8 cellular contexts compared by ENCODE assay signal in the genomic region with DNA sequence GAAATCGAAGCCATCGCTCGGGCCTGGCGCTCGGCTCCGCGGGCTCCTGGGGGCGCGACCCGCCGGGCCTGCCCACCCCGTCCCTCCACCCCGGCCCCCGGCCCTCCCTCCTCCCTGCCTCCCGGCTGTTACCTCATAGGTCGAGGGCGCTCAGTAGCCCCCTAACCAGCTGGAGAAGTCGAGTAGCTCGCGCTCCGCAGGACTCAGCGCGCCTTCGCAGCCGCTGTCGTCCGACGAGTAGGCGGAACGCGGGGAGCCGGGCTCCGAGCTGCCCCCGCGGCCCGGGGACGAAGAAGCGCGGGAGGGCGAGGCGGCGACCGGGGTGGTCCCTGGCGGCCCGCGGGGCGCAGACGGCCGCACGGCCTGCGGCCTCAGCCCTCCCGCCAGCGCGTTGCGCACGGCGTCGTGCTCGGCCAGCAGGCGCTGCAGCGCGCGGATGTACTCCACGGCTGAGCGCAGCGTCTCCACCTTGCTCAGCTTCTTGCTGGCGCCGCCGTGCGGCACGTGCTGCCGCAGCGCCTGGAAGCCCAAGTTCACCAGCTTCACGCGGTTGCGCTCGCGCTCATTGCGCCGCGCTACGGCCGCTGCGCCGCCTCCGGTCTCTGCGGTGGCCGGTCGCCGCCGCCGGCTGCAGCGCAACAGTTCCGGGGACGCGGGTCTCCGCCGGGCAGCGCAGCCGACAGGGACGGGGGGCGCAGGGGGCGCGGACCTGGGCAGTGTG. TPM values are rescaled to one million over a fixed set of nuclear protein-coding genes. Genes with fewer than 3 reads are reported as not detected.
DNase-seq lines count a peak whose midpoint lies in the region; ATAC-seq and TF ChIP-seq lines count a peak whose summit lies in the region.

No MANE protein-coding gene starts in this region.

- H3K4me3 Mint-ChIP-seq in CD4-positive, alpha-beta memory T cell: peak overlapping the region in 2 of 8 donors; percentile 43 to 74
- no peak overlapping the region for H3K4me3 Mint-ChIP-seq in glutamatergic neuron (ENCODE audit: unreplicated experiment)

- CTCF ChIA-PET in CD4-positive, alpha-beta memory T cell (lab: Charles Lee; ENCODE audit: partially characterized antibody): no interaction called here

- peaks cover 43% of the 10 kb centered on the region for H3K4me1 ChIP-seq in CD4-positive, alpha-beta memory T cell (ENCODE audit: insufficient read depth, low read length)

- POLR2A ChIA-PET in CD4-positive, alpha-beta memory T cell (lab: Charles Lee; ENCODE audit: partially characterized antibody): interaction anchor here (0.7 kb wide), 1 partner anchor 35 kb away, joined by 3 read pairs; no protein-coding TSS in a partner anchor

- peaks cover 14 to 29% (median 21%) of the 10 kb centered on the region in 4 donors for H3K4me1 Mint-ChIP-seq in CD4-positive, alpha-beta memory T cell
- peaks cover 2% of the 10 kb centered on the region for H3K4me1 Mint-ChIP-seq in glutamatergic neuron (ENCODE audit: low read depth, unreplicated experiment)

- no peak overlapping the region for H3K4me3 ChIP-seq in CD4-positive, alpha-beta memory T cell (ENCODE audit: low read length in 2 of 2)

- H3K36me3 Mint-ChIP-seq in CD4-positive, alpha-beta memory T cell: no peaks in the 10 kb centered on the region
- peaks cover 5% of the 10 kb centered on the region for H3K36me3 Mint-ChIP-seq in glutamatergic neuron (ENCODE audit: unreplicated experiment)

- intact Hi-C loops in CD4-positive, alpha-beta memory T cell (cut with micrococcal nuclease): loop anchor here (10.0 kb wide), 1 partner anchor 55 kb away; no protein-coding TSS in a partner anchor

- H3K36me3 ChIP-seq in CD4-positive, alpha-beta memory T cell (ENCODE audit: insufficient read depth, low read length): no peaks in the 10 kb centered on the region

- ATAC-seq in omental fat pad (ENCODE audit: low FRiP score) (no peak), HG03342 (IDR thresholded peaks at IDR 0.05; ENCODE audit: unreplicated experiment) (no peak), HG02642 (IDR thresholded peaks at IDR 0.05; ENCODE audit: poor library complexity, unreplicated experiment) (no peak), HG03521 (IDR thresholded peaks at IDR 0.05; ENCODE audit: unreplicated experiment) (no peak)

- no peak overlapping the region for H3K27ac Mint-ChIP-seq in CD4-positive, alpha-beta memory T cell
- no peak overlapping the region for H3K27ac Mint-ChIP-seq in glutamatergic neuron (ENCODE audit: unreplicated experiment)

- peaks cover 11% of the 10 kb centered on the region for H3K27me3 ChIP-seq in CD4-positive, alpha-beta memory T cell (ENCODE audit: insufficient read depth, low read length)

- H3K9me3 Mint-ChIP-seq in CD4-positive, alpha-beta memory T cell: peaks cover 0 to 2% (median 0%) of the 10 kb centered on the region in 8 donors
- H3K9me3 Mint-ChIP-seq in glutamatergic neuron (ENCODE audit: unreplicated experiment): peaks cover 10% of the 10 kb centered on the region

- DNase-seq in CD4-positive, alpha-beta memory T cell: peak in 4 of 5 donors; percentile 41 to 54 (median 46)
- DNase-seq in NCI-H1092 treated with DMSO at 0.1 percent for 48 hours (lab: John Stamatoyannopoulos, UW) (peak; percentile 70), activated gamma-delta T cell (lab: John Stamatoyannopoulos, UW) (peak; percentile 41), glutamatergic neuron (peak; percentile 75), omental fat pad (ENCODE audit: low spot score) (peak; percentile 14)

- H3K27me3 Mint-ChIP-seq in CD4-positive, alpha-beta memory T cell: peaks cover 11 to 23% of the 10 kb centered on the region in 2 donors
- peaks cover 38% of the 10 kb centered on the region for H3K27me3 Mint-ChIP-seq in glutamatergic neuron (ENCODE audit: unreplicated experiment)

- no peak overlapping the region for H3K27ac ChIP-seq in CD4-positive, alpha-beta memory T cell (ENCODE audit: low read depth, low read length)

- TF ChIP-seq CTCF in glutamatergic neuron (IDR thresholded peaks at IDR 0.05; ENCODE audit: partially characterized antibody, unreplicated experiment): no peak
- no peak for TF ChIP-seq CTCF in omental fat pad (IDR thresholded peaks at IDR 0.05)

- H3K9me3 ChIP-seq in CD4-positive, alpha-beta memory T cell (ENCODE audit: control insufficient read depth in 1 of 2, low read length in 2 of 2): no peaks in the 10 kb centered on the region

RNA-seq across cellular contexts. Expression of gene ASCL2, which starts 0.6 kb away (rescaled TPM):
- total RNA-seq in CD4-positive, alpha-beta memory T cell: under 1 TPM in 1 of 2 experiments, not detected in 1; 0.29 TPM
- under 1 TPM in 1 of 2 donors, not detected in 1; 0.57 TPM for polyA plus RNA-seq in CD4-positive, alpha-beta memory T cell
- total RNA-seq in glutamatergic neuron (ENCODE audit: unreplicated experiment) (not detected), omental fat pad (1 to 10 TPM in 1 of 4 donors, under 1 TPM in 1, not detected in 2; 0.24 to 2.6 TPM)

RNA-seq across cellular contexts. Expression of gene C11orf21, which starts 32.0 kb away (rescaled TPM):
- total RNA-seq in CD4-positive, alpha-beta memory T cell: 10 to 100 TPM; 64.5 to 65.6 TPM
- polyA plus RNA-seq in CD4-positive, alpha-beta memory T cell: 10 to 100 TPM in 1 of 2 donors, 1 to 10 TPM in 1; 9.4 to 10.8 TPM
- total RNA-seq in glutamatergic neuron (ENCODE audit: unreplicated experiment) (not detected), omental fat pad (1 to 10 TPM; 1.1 to 2.8 (median 1.2) TPM)

RNA-seq across cellular contexts. Expression of gene TSPAN32, which starts 32.1 kb away (rescaled TPM):
- 10 to 100 TPM; 41.5 to 50.2 TPM for total RNA-seq in CD4-positive, alpha-beta memory T cell
- polyA plus RNA-seq in CD4-positive, alpha-beta memory T cell: 10 to 100 TPM; 14.6 to 52.7 TPM
- total RNA-seq in glutamatergic neuron (ENCODE audit: unreplicated experiment): not detected
- total RNA-seq in omental fat pad: 1 to 10 TPM in 3 of 4 donors, under 1 TPM in 1; 0.19 to 6.4 (median 2.7) TPM

Comparison
In these comparisons a context has a peak if more than half of its experiments do, and no peak if none do; other contexts are left out.
1. DNase-seq: peak in every context shown above with its lines; median percentile 75 in glutamatergic neuron; 70 in NCI-H1092 treated with DMSO at 0.1 percent for 48 hours; 46 in CD4-positive, alpha-beta memory T cell; 41 in activated gamma-delta T cell; 14 in omental fat pad.
2. RNA of gene C11orf21, which starts 32.0 kb away (total RNA-seq): 64.5 to 65.6 TPM in CD4-positive, alpha-beta memory T cell; 1.1 to 2.8 TPM in omental fat pad and not detected in glutamatergic neuron (single experiment); every median in the first group is over 10 times any median in the second.
3. RNA of gene TSPAN32, which starts 32.1 kb away (total RNA-seq): 41.5 to 50.2 TPM in CD4-positive, alpha-beta memory T cell; 0.19 to 6.4 TPM in omental fat pad and not detected in glutamatergic neuron (single experiment); every median in the first group is over 4 times any median in the second.